ENCODE assay signal across 1 cellular context in the genomic region with DNA sequence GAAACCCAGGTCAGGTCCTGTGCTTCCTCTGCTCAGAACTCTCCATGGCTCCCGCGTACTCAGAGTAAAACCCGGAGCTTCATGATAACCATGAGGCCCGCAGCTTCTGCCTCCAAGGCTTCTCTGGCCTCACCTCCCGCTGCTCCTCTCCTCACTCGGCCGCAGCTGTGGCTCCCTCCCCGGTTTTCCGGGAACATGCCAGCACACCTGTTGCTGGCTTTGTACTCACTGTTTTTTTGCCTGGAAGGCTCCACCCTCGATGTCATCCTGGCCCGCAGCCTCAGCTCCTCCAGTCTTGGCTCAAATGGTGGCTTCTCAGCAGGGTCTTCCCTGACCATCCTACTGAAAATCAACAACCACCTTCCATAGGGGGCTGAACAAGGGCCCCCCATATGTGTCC. TPM values are rescaled to one million over a fixed set of nuclear protein-coding genes. Genes with fewer than 3 reads are reported as not detected.
"Had no signal": no experiment of that assay in that cellular context is flagged by ENCODE, and none has a peak within 500 bp of the region (broad histone marks: within the 10 kb centered on the region; RNA-seq: fewer than 3 reads in every experiment).

No MANE protein-coding gene starts in this region.

RNA-seq across cellular contexts. Expression of a gene that starts 57.7 kb away (rescaled TPM):
- polyA plus RNA-seq: K562 had no signal
